In the genomic region with DNA sequence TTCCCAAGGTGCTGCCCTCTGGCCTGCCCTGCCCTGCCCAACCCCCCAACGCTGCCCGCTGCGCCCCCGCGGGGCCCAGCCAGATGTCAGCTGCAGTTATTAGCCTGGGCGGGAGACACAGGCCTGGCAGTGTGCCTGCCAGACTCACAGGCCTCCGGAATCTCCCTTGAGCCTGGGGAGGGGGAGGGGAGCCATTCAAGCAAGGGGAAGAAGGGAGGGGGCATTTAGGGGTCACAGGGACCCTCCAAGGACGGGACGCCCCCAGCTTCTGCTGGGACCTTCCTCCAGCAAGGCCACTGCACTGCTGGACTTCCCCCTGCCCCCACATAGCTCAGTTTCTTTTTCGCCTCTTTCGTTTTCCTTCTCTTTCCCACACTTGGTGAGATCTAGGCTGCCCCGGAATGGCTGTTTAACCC, we compare ENCODE assay signal across 7 cellular contexts. TPM values are rescaled to one million over a fixed set of nuclear protein-coding genes. Genes with fewer than 3 reads are reported as not detected.
DNase-seq lines count a peak whose midpoint lies in the region; ATAC-seq and TF ChIP-seq lines count a peak whose summit lies in the region.

No MANE protein-coding gene starts in this region.

- no peaks in the 10 kb centered on the region for H3K36me3 ChIP-seq in muscle layer of colon (ENCODE audit: insufficient read depth, low read length)

- H3K4me1 ChIP-seq in muscle layer of colon (ENCODE audit: insufficient read depth, low read length), result peaks cover 28% of the 10 kb centered on the region

- no peak for TF ChIP-seq CTCF in WI38 (IDR thresholded peaks at IDR 0.05; ENCODE audit: low read depth, low read length)

- H3K9ac ChIP-seq in muscle layer of colon (ENCODE audit: low read length), result peak overlapping the region; percentile 87

- H3K27me3 ChIP-seq in muscle layer of colon (ENCODE audit: control insufficient read depth in 1 of 2, insufficient read depth in 2 of 2, low read length in 2 of 2), result no peaks in the 10 kb centered on the region

- TF ChIP-seq POLR2A in erythroblast (IDR thresholded peaks at IDR 0.05; ENCODE audit: low read length), result peak; percentile 64

- DNase-seq in GF-D8 (lab: John Stamatoyannopoulos, UW) (peak; percentile 41), LHCN-M2 (ENCODE audit: low read depth) (peak; percentile 83), erythroblast (lab: John Stamatoyannopoulos, UW) (peak; percentile 90 to 93), ureter (ENCODE audit: low spot score) (peak; percentile 80)

- H3K4me3 ChIP-seq in WI38 (ENCODE audit: low read depth, low read length) (peak overlapping the region; percentile 54), muscle layer of colon (ENCODE audit: low read depth in 1 of 2, low read length in 2 of 2) (peak overlapping the region in 1 of 2 donors; percentile 70)

- no peak for ATAC-seq in HG02970 (IDR thresholded peaks at IDR 0.05; ENCODE audit: low FRiP score, unreplicated experiment)

- H3K9me3 ChIP-seq in muscle layer of colon (ENCODE audit: low read length), result no peaks in the 10 kb centered on the region

- peak overlapping the region; percentile 97 for H3K27ac ChIP-seq in muscle layer of colon (ENCODE audit: low read depth, low read length)

RNA-seq across cellular contexts. Expression of a gene that starts 2.6 kb away (rescaled TPM):
- total RNA-seq in LHCN-M2 (2014; rRNA removed) (76.8 and 91.4 TPM in 2 replicates), ureter (191 TPM)
- 34.8 TPM for polyA plus RNA-seq in LHCN-M2 (2012)

RNA-seq across cellular contexts. Expression of a gene that starts 12.9 kb away (rescaled TPM):
- total RNA-seq in LHCN-M2 (2014; rRNA removed) (101 and 124 TPM in 2 replicates), ureter (196 TPM)
- polyA plus RNA-seq in LHCN-M2 (2012), result 111 TPM

RNA-seq across cellular contexts. Expression of a gene that starts 13.2 kb away (rescaled TPM):
- not detected in 2 replicates for total RNA-seq in LHCN-M2 (2014; rRNA removed)
- polyA plus RNA-seq in LHCN-M2 (2012), result 22.8 TPM
- total RNA-seq in ureter, result 4.4 TPM

RNA-seq across cellular contexts. Expression of a gene that starts 13.3 kb away (rescaled TPM):
- total RNA-seq in LHCN-M2 (2014; rRNA removed) (15.2 and 20.3 TPM in 2 replicates), ureter (79.0 TPM)
- polyA plus RNA-seq in LHCN-M2 (2012), result 16.9 TPM

RNA-seq across cellular contexts. Expression of a gene that starts 17.7 kb away (rescaled TPM):
- 56.2 and 59.5 TPM in 2 replicates for total RNA-seq in LHCN-M2 (2014; rRNA removed)
- 58.3 TPM for polyA plus RNA-seq in LHCN-M2 (2012)
- total RNA-seq in ureter, result 8.8 TPM

Comparison
In these comparisons a context has a peak if more than half of its experiments do, and no peak if none do; other contexts are left out.
1. DNase-seq: peak in every context shown above with its lines; median percentile 92 in erythroblast; 83 in LHCN-M2; 80 in ureter; 41 in GF-D8.